ENCODE assay signal across 22 cellular contexts in the genomic region with DNA sequence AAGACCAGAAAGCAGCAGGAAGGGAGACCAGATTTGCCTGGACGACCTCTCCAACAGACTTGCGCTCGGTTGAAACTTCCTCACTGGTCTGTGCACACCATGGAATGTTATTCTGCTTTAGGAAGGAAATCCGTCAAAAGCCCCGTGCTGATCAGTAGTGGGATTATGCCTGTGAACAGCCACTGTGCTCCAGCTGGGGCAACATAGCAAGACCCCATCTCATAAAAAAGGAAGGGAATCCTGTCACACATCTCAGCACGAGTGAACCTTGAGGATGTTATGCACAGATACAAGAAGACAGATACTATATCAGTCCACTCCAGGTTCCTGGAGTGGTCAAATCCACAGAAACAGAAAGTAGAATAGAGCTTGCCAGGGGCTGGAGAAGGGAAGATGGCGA.
"Had no signal": no experiment of that assay in that cellular context is flagged by ENCODE, and none has a peak within 500 bp of the region (broad histone marks: within the 10 kb centered on the region; RNA-seq: fewer than 3 reads in every experiment).

No MANE protein-coding gene starts in this region.

- H3K4me3 ChIP-seq: dorsolateral prefrontal cortex, gastrocnemius medialis, lung, prostate gland, right atrium auricular region, sigmoid colon, stomach, thyroid gland had no signal

- H3K9me3 Mint-ChIP-seq: stimulated activated effector memory CD8-positive, alpha-beta T cell treated with anti-CD3 and anti-CD28 coated beads, Interleukin-12 subunit alpha, Interleukin-12 subunit beta, amount 100 ng/mL, for 72 hours; type B pancreatic cell had no signal

- FAIRE-seq: colon, kidney had no signal

- H3K4me3 Mint-ChIP-seq: nephron progenitor cell; stimulated activated effector memory CD8-positive, alpha-beta T cell treated with anti-CD3 and anti-CD28 coated beads, Interleukin-12 subunit alpha, Interleukin-12 subunit beta, amount 100 ng/mL, for 72 hours; type B pancreatic cell had no signal

- H3K4me1 ChIP-seq: prostate gland, thyroid gland had no signal

- H3K27ac ChIP-seq: dorsolateral prefrontal cortex, gastrocnemius medialis, prostate gland, right atrium auricular region, sigmoid colon, stomach, thyroid gland had no signal

- H3K36me3 Mint-ChIP-seq: stimulated activated effector memory CD8-positive, alpha-beta T cell treated with anti-CD3 and anti-CD28 coated beads, Interleukin-12 subunit alpha, Interleukin-12 subunit beta, amount 100 ng/mL, for 72 hours; type B pancreatic cell had no signal

- H3K27me3 ChIP-seq: right atrium auricular region, thyroid gland had no signal

- H3K9me3 ChIP-seq: gastrocnemius medialis, prostate gland, right atrium auricular region, sigmoid colon, thyroid gland had no signal

- ATAC-seq: gastrocnemius medialis; left lobe of liver; stimulated activated effector memory CD8-positive, alpha-beta T cell treated with anti-CD3 and anti-CD28 coated beads, Interleukin-12 subunit alpha, Interleukin-12 subunit beta, amount 100 ng/mL, for 72 hours had no signal

- DNase-seq: dorsolateral prefrontal cortex; effector CD4-positive, alpha-beta T cell; gastrocnemius medialis; head of caudate nucleus; kidney; mesenchymal stem cell; midbrain; nephron progenitor cell; nucleus accumbens; sigmoid colon; stimulated activated CD4-positive, alpha-beta T cell treated with anti-CD3 and anti-CD28 coated beads, Interleukin-2, amount 100 ng/mL, for 24 hours; stimulated activated CD4-positive, alpha-beta T cell treated with anti-CD3 and anti-CD28 coated beads, Interleukin-4, amount 100 ng/mL, for 24 hours; stimulated activated naive CD4-positive, alpha-beta T cell treated with Interleukin-2 at 50 U/mL for 16 hours; stomach had no signal

- H3K36me3 ChIP-seq: gastrocnemius medialis, prostate gland, right atrium auricular region, sigmoid colon, stomach, thyroid gland had no signal

- H3K27ac Mint-ChIP-seq: nephron progenitor cell; stimulated activated effector memory CD8-positive, alpha-beta T cell treated with anti-CD3 and anti-CD28 coated beads, Interleukin-12 subunit alpha, Interleukin-12 subunit beta, amount 100 ng/mL, for 72 hours; type B pancreatic cell had no signal
